12 cellular contexts compared by ENCODE assay signal in the genomic region with DNA sequence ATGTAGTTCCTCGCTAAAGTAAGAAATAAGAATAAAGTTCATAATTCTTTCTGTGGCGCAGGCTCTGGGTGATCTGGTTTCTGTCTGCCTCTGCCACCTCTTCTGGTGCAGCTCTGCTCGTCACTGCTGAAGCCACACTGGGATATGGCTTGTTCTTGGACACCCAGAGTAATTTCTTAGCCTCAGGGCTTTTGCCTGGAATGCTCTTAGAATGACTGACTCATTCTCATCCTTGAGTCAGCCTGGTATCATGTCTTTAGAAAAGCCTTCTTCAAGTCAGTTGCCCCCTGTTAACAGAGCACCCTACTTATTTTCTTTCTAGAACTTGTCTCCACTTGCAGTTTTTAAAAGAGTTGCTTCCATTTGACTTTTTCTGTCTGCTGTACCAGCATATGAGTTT. TPM values are rescaled to one million over a fixed set of nuclear protein-coding genes. Genes with fewer than 3 reads are reported as not detected.
DNase-seq lines count a peak whose midpoint lies in the region; ATAC-seq and TF ChIP-seq lines count a peak whose summit lies in the region.
"Had no signal": no experiment of that assay in that cellular context is flagged by ENCODE, and none has a peak within 500 bp of the region (broad histone marks: within the 10 kb centered on the region; RNA-seq: fewer than 3 reads in every experiment).

No MANE protein-coding gene starts in this region.

- H3K27me3 Mint-ChIP-seq in activated naive CD4-positive, alpha-beta T cell treated with anti-CD3 and anti-CD28 coated beads for 36 hours (ENCODE audit: low read depth), result no peaks in the 10 kb centered on the region

- peaks cover 52% of the 10 kb centered on the region for H3K4me1 Mint-ChIP-seq in activated naive CD4-positive, alpha-beta T cell treated with anti-CD3 and anti-CD28 coated beads for 36 hours (ENCODE audit: low read depth)
- peaks cover 78% of the 10 kb centered on the region for H3K4me1 Mint-ChIP-seq in stimulated activated effector memory CD8-positive, alpha-beta T cell treated with anti-CD3 and anti-CD28 coated beads, Interleukin-12 subunit alpha, Interleukin-12 subunit beta, amount 100 ng/mL, for 72 hours

- no peaks in the 10 kb centered on the region for H3K9me3 Mint-ChIP-seq in activated naive CD4-positive, alpha-beta T cell treated with anti-CD3 and anti-CD28 coated beads for 36 hours
- no peaks in the 10 kb centered on the region for H3K9me3 Mint-ChIP-seq in stimulated activated effector memory CD8-positive, alpha-beta T cell treated with anti-CD3 and anti-CD28 coated beads, Interleukin-12 subunit alpha, Interleukin-12 subunit beta, amount 100 ng/mL, for 72 hours

- intact Hi-C loops in activated naive CD4-positive, alpha-beta T cell treated with anti-CD3 and anti-CD28 coated beads for 36 hours (cut with micrococcal nuclease), result no loop called here

- ATAC-seq in SK-N-SH treated with all-trans-retinoic acid at 6 μM for 48 hours, result no peak
- no peak for ATAC-seq in stimulated activated effector memory CD8-positive, alpha-beta T cell treated with anti-CD3 and anti-CD28 coated beads, Interleukin-12 subunit alpha, Interleukin-12 subunit beta, amount 100 ng/mL, for 72 hours
- no peak for ATAC-seq in left lobe of liver

- peak overlapping the region; percentile 92 for H3K27ac Mint-ChIP-seq in activated naive CD4-positive, alpha-beta T cell treated with anti-CD3 and anti-CD28 coated beads for 36 hours
- H3K27ac Mint-ChIP-seq in stimulated activated effector memory CD8-positive, alpha-beta T cell treated with anti-CD3 and anti-CD28 coated beads, Interleukin-12 subunit alpha, Interleukin-12 subunit beta, amount 100 ng/mL, for 72 hours, result peak overlapping the region; percentile 96

- peak overlapping the region; percentile 95 for H3K4me3 Mint-ChIP-seq in activated naive CD4-positive, alpha-beta T cell treated with anti-CD3 and anti-CD28 coated beads for 36 hours
- H3K4me3 Mint-ChIP-seq in stimulated activated effector memory CD8-positive, alpha-beta T cell treated with anti-CD3 and anti-CD28 coated beads, Interleukin-12 subunit alpha, Interleukin-12 subunit beta, amount 100 ng/mL, for 72 hours, result peak overlapping the region; percentile 94

- CTCF ChIA-PET in activated naive CD4-positive, alpha-beta T cell treated with anti-CD3 and anti-CD28 coated beads for 36 hours (lab: Charles Lee), result no interaction called here

- peaks cover 48% of the 10 kb centered on the region for H3K36me3 Mint-ChIP-seq in activated naive CD4-positive, alpha-beta T cell treated with anti-CD3 and anti-CD28 coated beads for 36 hours (ENCODE audit: low read depth)
- peaks cover 69% of the 10 kb centered on the region for H3K36me3 Mint-ChIP-seq in stimulated activated effector memory CD8-positive, alpha-beta T cell treated with anti-CD3 and anti-CD28 coated beads, Interleukin-12 subunit alpha, Interleukin-12 subunit beta, amount 100 ng/mL, for 72 hours

- no peak for DNase-seq in activated naive CD4-positive, alpha-beta T cell treated with anti-CD3 and anti-CD28 coated beads for 36 hours
- DNase-seq in activated naive CD4-positive, alpha-beta T cell treated with Interleukin-2 at 50 U/mL for 16 hours, result no peak
- DNase-seq in fibroblast of gingiva (ENCODE audit: low read depth), result peak; percentile 63
- peak in 1 of 2 donors; percentile 41 for DNase-seq in stimulated activated effector memory CD8-positive, alpha-beta T cell treated with anti-CD3 and anti-CD28 coated beads, Interleukin-12 subunit alpha, Interleukin-12 subunit beta, amount 100 ng/mL, for 72 hours (ENCODE audit: low spot score in 2 of 2)
- DNase-seq in stimulated activated CD4-positive, alpha-beta T cell treated with anti-CD3 and anti-CD28 coated beads, Interleukin-2, amount 100 ng/mL, for 24 hours, result no peak
- DNase-seq in left lobe of liver (ENCODE audit: low spot score), result no peak
- no peak for DNase-seq in NCI-H1105 treated with DMSO at 0.1 percent for 48 hours (lab: John Stamatoyannopoulos, UW)
- DNase-seq: C1 segment of cervical spinal cord, GOT3, NCI-H526, WERI-Rb-1 had no signal

TF ChIP-seq in SK-N-SH treated with all-trans-retinoic acid at 6 μM for 48 hours, 23 proteins besides CTCF, POLR2A, EP300 and RAD21:
- TF ChIP-seq ZC3H10 (CRISPR knock-in tag; IDR thresholded peaks at IDR 0.05) (no peak), ISL1 (CRISPR knock-in tag; IDR thresholded peaks at IDR 0.05) (peak; percentile 41; the same call in 1 of the 2 replicates)
TF ChIP-seq in SK-N-SH treated with all-trans-retinoic acid at 6 μM for 48 hours: peak in this region for 1.

RNA-seq across cellular contexts. Expression of gene ZSCAN25, which starts 2.0 kb away (rescaled TPM):
- total RNA-seq in activated naive CD4-positive, alpha-beta T cell treated with anti-CD3 and anti-CD28 coated beads for 36 hours, result 10 to 100 TPM; 20.7 to 22.3 TPM
- total RNA-seq in left lobe of liver, result 5.5 TPM

RNA-seq across cellular contexts. Expression of gene TMEM225B, which starts 20.7 kb away (rescaled TPM):
- 1 to 10 TPM in 1 of 2 experiments, under 1 TPM in 1; 0.98 to 1.7 TPM for total RNA-seq in activated naive CD4-positive, alpha-beta T cell treated with anti-CD3 and anti-CD28 coated beads for 36 hours
- total RNA-seq in left lobe of liver, result 0.18 TPM
